28 cellular contexts compared by ENCODE assay signal in the genomic region with DNA sequence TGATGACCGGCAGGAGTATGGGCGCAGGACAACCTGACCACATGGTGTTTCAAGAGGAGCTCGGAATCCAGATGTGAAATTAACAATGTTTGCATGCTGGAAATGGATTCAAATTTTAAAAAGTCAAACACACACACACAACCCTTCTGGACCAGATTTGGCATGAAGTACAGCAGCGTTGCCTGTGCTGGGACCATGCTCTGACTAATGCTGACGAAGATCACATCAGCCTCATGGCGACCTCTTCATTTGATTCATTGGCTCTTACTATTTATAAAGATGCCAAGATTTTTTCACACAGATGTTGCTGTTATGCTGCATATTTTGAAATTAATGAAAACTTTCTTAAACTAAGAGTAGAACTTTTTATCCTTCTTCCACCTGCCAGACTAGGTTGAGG.
"Had no signal": no experiment of that assay in that cellular context is flagged by ENCODE, and none has a peak within 500 bp of the region (broad histone marks: within the 10 kb centered on the region; RNA-seq: fewer than 3 reads in every experiment).

No MANE protein-coding gene starts in this region.

- H3K36me3 ChIP-seq: esophagus muscularis mucosa, gastroesophageal sphincter, heart right ventricle, left lung, neural progenitor cell, prostate gland, right atrium auricular region, suprapubic skin, vagina had no signal

- ATAC-seq: foreskin keratinocyte; gastroesophageal sphincter; heart right ventricle; left cardiac atrium; left lung; naive thymus-derived CD4-positive, alpha-beta T cell; sciatic nerve; stimulated activated naive CD8-positive, alpha-beta T cell treated with anti-CD3 and anti-CD28 coated beads, Interleukin-15, amount 100 ng/mL, for 72 hours had no signal

- H3K4me3 ChIP-seq: coronary artery, esophagus muscularis mucosa, gastroesophageal sphincter, heart right ventricle, left lung, neural progenitor cell, prostate gland, right atrium auricular region, smooth muscle cell, suprapubic skin, vagina had no signal

- H3K4me2 ChIP-seq: neural progenitor cell, smooth muscle cell had no signal

- DNase-seq: dermis blood vessel endothelial cell; effector memory CD4-positive, alpha-beta T cell; foreskin keratinocyte; glutamatergic neuron; heart right ventricle; hippocampal formation; left cardiac atrium; left lung; mesenchymal stem cell; midbrain; naive thymus-derived CD4-positive, alpha-beta T cell; stimulated activated CD4-positive, alpha-beta T cell treated with anti-CD3 and anti-CD28 coated beads, Interleukin-12 subunit alpha, Interleukin-12 subunit beta, amount 100 ng/mL, for 4 hours; stimulated activated CD4-positive, alpha-beta T cell treated with anti-CD3 and anti-CD28 coated beads, Interleukin-1b, Interleukin-23, amount 100 ng/mL, for 48 hours; stimulated activated CD4-positive, alpha-beta T cell treated with anti-CD3 and anti-CD28 coated beads, Interleukin-4, amount 100 ng/mL, for 1 hour; stimulated activated CD8-positive, alpha-beta memory T cell treated with anti-CD3 and anti-CD28 coated beads, Interleukin-4, amount 100 ng/mL, for 48 hours; stimulated activated naive CD4-positive, alpha-beta T cell; stimulated activated naive CD8-positive, alpha-beta T cell treated with anti-CD3 and anti-CD28 coated beads, Interleukin-15, amount 100 ng/mL, for 72 hours; trophoblast cell had no signal

- H3K27me3 ChIP-seq: esophagus muscularis mucosa, foreskin keratinocyte, gastroesophageal sphincter, left lung, neural progenitor cell, right atrium auricular region, suprapubic skin, vagina had no signal

- H3K9ac ChIP-seq: neural progenitor cell had no signal

- H3K9me3 ChIP-seq: esophagus muscularis mucosa, gastroesophageal sphincter, left lung, prostate gland, right atrium auricular region, suprapubic skin, vagina had no signal

- H3K27ac ChIP-seq: coronary artery, esophagus muscularis mucosa, foreskin keratinocyte, gastroesophageal sphincter, heart right ventricle, left lung, neural progenitor cell, prostate gland, right atrium auricular region, suprapubic skin, vagina had no signal

- H3K4me1 ChIP-seq: foreskin keratinocyte, heart right ventricle, left lung, neural progenitor cell, prostate gland, right atrium auricular region, suprapubic skin, vagina had no signal

- H2AFZ ChIP-seq: neural progenitor cell had no signal
